ENCODE assay signal across 1 cellular context in genomic region chr17:29510953-29511352, GRCh38.
TF ChIP-seq lines count a peak whose summit lies in the region.

No MANE protein-coding gene starts in this region.

TF ChIP-seq in endothelial cell of umbilical vein, 7 proteins besides CTCF, POLR2A, EP300 and RAD21:
- TF ChIP-seq, protein P1, sequence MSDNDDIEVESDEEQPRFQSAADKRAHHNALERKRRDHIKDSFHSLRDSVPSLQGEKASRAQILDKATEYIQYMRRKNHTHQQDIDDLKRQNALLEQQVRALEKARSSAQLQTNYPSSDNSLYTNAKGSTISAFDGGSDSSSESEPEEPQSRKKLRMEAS (IDR thresholded peaks at IDR 0.05; ENCODE audit: insufficient read depth, insufficient read length): no peak
- TF ChIP-seq GATA2 (IDR thresholded peaks at IDR 0.05; ENCODE audit: insufficient read depth, insufficient read length, low read depth, low read length): peak; percentile 48
- peak; percentile 65 for TF ChIP-seq FOS (IDR thresholded peaks at IDR 0.05; ENCODE audit: borderline replicate concordance, insufficient read depth, low read length)
- peak; percentile 29 for TF ChIP-seq JUN (IDR thresholded peaks at IDR 0.05; ENCODE audit: borderline replicate concordance, insufficient read depth, insufficient read length, low read depth)
